Comparison of ENCODE assay signal across 10 cellular contexts in genomic region chr17:43780135-43780534, GRCh38. TPM values are rescaled to one million over a fixed set of nuclear protein-coding genes. Genes with fewer than 3 reads are reported as not detected.
DNase-seq lines count a peak whose midpoint lies in the region; ATAC-seq and TF ChIP-seq lines count a peak whose summit lies in the region.
"Had no signal": no experiment of that assay in that cellular context is flagged by ENCODE, and none has a peak within 500 bp of the region (broad histone marks: within the 10 kb centered on the region; RNA-seq: fewer than 3 reads in every experiment).

Gene CFAP97D1 (plus strand): TSS chr17:43780435. CDS start chr17:43780463, 28 bp downstream.

- no peak for DNase-seq in CD4-positive, alpha-beta T cell
- DNase-seq in Peyer's patch (no peak), epithelial cell of proximal tubule (ENCODE audit: low read depth) (no peak), osteoblast (ENCODE audit: insufficient read length, low spot score, missing footprints) (no peak), globus pallidus (ENCODE audit: low spot score) (no peak), dermis blood vessel endothelial cell (no peak), COLO668 (lab: John Stamatoyannopoulos, UW; ENCODE audit: unreplicated experiment) (no peak), NCI-H1105 treated with DMSO at 0.1 percent for 48 hours (lab: John Stamatoyannopoulos, UW) (no peak)
- DNase-seq: NCI-H1105 had no signal

- H3K36me3 ChIP-seq in Peyer's patch (peaks cover 0 to 11% (median 0%) of the 10 kb centered on the region in 3 donors), osteoblast (ENCODE audit: insufficient read depth, low read length) (peaks cover 4% of the 10 kb centered on the region)

- peaks cover 33% of the 10 kb centered on the region for H3K79me2 ChIP-seq in osteoblast (ENCODE audit: insufficient read depth, low read length)

- H3K9me3 Mint-ChIP-seq in CD4-positive, alpha-beta T cell, result no peaks in the 10 kb centered on the region

- H3K4me2 ChIP-seq in osteoblast (ENCODE audit: insufficient read depth, low read length), result peak within 1 kb of the TSS; percentile 87

- no peaks in the 10 kb centered on the region for H3K36me3 Mint-ChIP-seq in CD4-positive, alpha-beta T cell (ENCODE audit: low read depth)

- H3K4me1 ChIP-seq in Peyer's patch (peaks cover 0 to 16% (median 5%) of the 10 kb centered on the region in 4 donors), osteoblast (ENCODE audit: insufficient read depth, low read length) (peaks cover 34% of the 10 kb centered on the region)

- POLR2A ChIA-PET in CD4-positive, alpha-beta T cell (lab: Charles Lee), result no interaction called here

- intact Hi-C loops in CD4-positive, alpha-beta T cell (cut with DNase I, micrococcal nuclease), result no loop called here

- ATAC-seq in CD4-positive, alpha-beta T cell (ENCODE audit: poor library complexity), result no peak

- no peak within 1 kb of the TSS for H3K27ac ChIP-seq in CD4-positive, alpha-beta T cell (ENCODE audit: low read depth, low read length)
- H3K27ac ChIP-seq in Peyer's patch (peak within 1 kb of the TSS; percentile 90 to 100 (median 98)), osteoblast (ENCODE audit: low read depth, low read length) (no peak within 1 kb of the TSS)

- H3K4me3 Mint-ChIP-seq in CD4-positive, alpha-beta T cell, result peak within 1 kb of the TSS; percentile 87

- H3K4me3 ChIP-seq in Peyer's patch (peak within 1 kb of the TSS; percentile 96 to 100 (median 100)), epithelial cell of proximal tubule (ENCODE audit: low read depth, low read length) (peak within 1 kb of the TSS; percentile 92), osteoblast (ENCODE audit: insufficient read depth, low read length) (peak within 1 kb of the TSS; percentile 92)

- TF ChIP-seq CTCF in CD4-positive, alpha-beta T cell (IDR thresholded peaks at IDR 0.05), result no peak
- TF ChIP-seq CTCF in Peyer's patch (IDR thresholded peaks at IDR 0.05) (no peak), epithelial cell of proximal tubule (conservative IDR thresholded peaks at IDR 0.05; ENCODE audit: low read depth, low read length) (no peak), osteoblast (IDR thresholded peaks at IDR 0.05; ENCODE audit: extremely low read depth, low read depth, low read length) (no peak)

- peaks cover 48% of the 10 kb centered on the region for H3K27me3 Mint-ChIP-seq in CD4-positive, alpha-beta T cell

- H3K9me3 ChIP-seq in CD4-positive, alpha-beta T cell (ENCODE audit: control insufficient read depth, low read length), result no peaks in the 10 kb centered on the region
- H3K9me3 ChIP-seq in Peyer's patch, result no peaks in the 10 kb centered on the region
- H3K9me3 ChIP-seq in osteoblast (ENCODE audit: low read depth, low read length), result no peaks in the 10 kb centered on the region

- H4K20me1 ChIP-seq in osteoblast (ENCODE audit: insufficient read depth, low read length), result peaks cover 2% of the 10 kb centered on the region

- no peak for TF ChIP-seq POLR2A in Peyer's patch (IDR thresholded peaks at IDR 0.05)

- H2AFZ ChIP-seq in osteoblast (ENCODE audit: low read length), result peak within 1 kb of the TSS; percentile 91

- H3K27me3 ChIP-seq in CD4-positive, alpha-beta T cell (ENCODE audit: control insufficient read depth, insufficient read depth, low read length), result peaks cover 23% of the 10 kb centered on the region
- H3K27me3 ChIP-seq in Peyer's patch (no peaks in the 10 kb centered on the region), osteoblast (ENCODE audit: insufficient read depth, low read length) (peaks cover 5% of the 10 kb centered on the region)

- CTCF ChIA-PET in CD4-positive, alpha-beta T cell (lab: Charles Lee), result interaction anchor here (1.2 kb wide), 1 partner anchor 14 kb away, joined by 3 read pairs; no protein-coding TSS in a partner anchor

- H3K4me1 Mint-ChIP-seq in CD4-positive, alpha-beta T cell (ENCODE audit: low read depth), result peaks cover 8% of the 10 kb centered on the region

- peak within 1 kb of the TSS; percentile 36 for H3K27ac Mint-ChIP-seq in CD4-positive, alpha-beta T cell

RNA-seq across cellular contexts. Expression of gene CFAP97D1, which starts in this region (rescaled TPM):
- not detected for total RNA-seq in CD4-positive, alpha-beta T cell
- not detected for total RNA-seq in Peyer's patch
- not detected in 2 replicates for total RNA-seq in epithelial cell of proximal tubule
- under 0.01 TPM in 1 of 2 replicates, not detected in the other for total RNA-seq in osteoblast
- total RNA-seq in dermis blood vessel endothelial cell, result not detected in 2 replicates
- total RNA-seq: dermis microvascular lymphatic vessel endothelial cell had no signal

Comparison
In these comparisons a context has a peak if more than half of its experiments do, and no peak if none do; other contexts are left out.
1. H3K27ac ChIP-seq: peak in Peyer's patch (4 of 4); none in CD4-positive, alpha-beta T cell (single experiment) and osteoblast (single experiment).
2. Peak in every context shown above with its lines, with median percentiles within 50 percentile points of each other: H3K4me3 ChIP-seq.